In genomic region chr20:10927936-10928860, GRCh38 we compare ENCODE assay signal across 29 cellular contexts.
DNase-seq lines count a peak whose midpoint lies in the region; FAIRE-seq and TF ChIP-seq lines count a peak whose summit lies in the region.
"Had no signal": no experiment of that assay in that cellular context is flagged by ENCODE, and none has a peak within 500 bp of the region (broad histone marks: within the 10 kb centered on the region; RNA-seq: fewer than 3 reads in every experiment).

No MANE protein-coding gene starts in this region.

- no peaks in the 10 kb centered on the region for H3K9me3 Mint-ChIP-seq in osteocyte (ENCODE audit: unreplicated experiment)
- H3K9me3 Mint-ChIP-seq in activated CD4-positive, alpha-beta T cell treated with anti-CD3 and anti-CD28 coated beads, Interleukin-2, amount 10 ng/mL, durations not matched to agents 7 days and 5 days = no peaks in the 10 kb centered on the region

- peak; percentile 57 for DNase-seq in Daoy (ENCODE audit: low read depth)
- DNase-seq in RCC 7860 (ENCODE audit: low spot score) = peak; percentile 63
- DNase-seq in glomerular visceral epithelial cell (ENCODE audit: extremely low spot score) = peak; percentile 80
- no peak for DNase-seq in osteocyte (ENCODE audit: extremely low spot score, unreplicated experiment)
- DNase-seq in NCI-H345 (lab: John Stamatoyannopoulos, UW) = no peak
- no peak for DNase-seq in activated CD4-positive, alpha-beta T cell treated with anti-CD3 and anti-CD28 coated beads, Interleukin-2, amount 10 ng/mL, durations not matched to agents 7 days and 5 days
- DNase-seq in NCI-H2081 (lab: John Stamatoyannopoulos, UW) = no peak
- no peak for DNase-seq in lower leg skin (ENCODE audit: low spot score in 2 of 2)
- DNase-seq: activated CD8-positive, alpha-beta T cell treated with anti-CD3 and anti-CD28 coated beads, Interleukin-2, amount 10 ng/mL, durations not matched to agents 7 days and 5 days; activated gamma-delta T cell treated with Interleukin-2 at 50 U/mL for 16 hours; activated T-cell treated with anti-CD3 and anti-CD28 coated beads, Interleukin-2, amount 50 U/mL, for 1 hour; CD4-positive, CD25-positive, alpha-beta regulatory T cell; colonic mucosa; effector memory CD8-positive, alpha-beta T cell; HFFc6; kidney; MG63; naive thymus-derived CD8-positive, alpha-beta T cell; NCI-H2081 treated with DMSO at 0.1 percent for 48 hours; NCI-H82; ovary; stimulated activated CD4-positive, alpha-beta T cell treated with anti-CD3 and anti-CD28 coated beads, Interleukin-12 subunit alpha, Interleukin-12 subunit beta, amount 100 ng/mL, for 4 hours; stimulated activated CD4-positive, alpha-beta T cell treated with anti-CD3 and anti-CD28 coated beads, Interleukin-4, amount 100 ng/mL, for 24 hours; stimulated activated naive B cell treated with anti-CD40 and anti-IgM and Interleukin-4, amounts not matched to agents 10 μg/mL and 1 μg/mL and 100 μg/mL, for 72 hours; SW 1271 had no signal

- H3K4me1 Mint-ChIP-seq in osteocyte (ENCODE audit: unreplicated experiment) = peaks cover 55% of the 10 kb centered on the region
- no peaks in the 10 kb centered on the region for H3K4me1 Mint-ChIP-seq in activated CD4-positive, alpha-beta T cell treated with anti-CD3 and anti-CD28 coated beads, Interleukin-2, amount 10 ng/mL, durations not matched to agents 7 days and 5 days
- H3K4me1 Mint-ChIP-seq: CD4-positive, CD25-positive, alpha-beta regulatory T cell; IgD-negative memory B cell; naive thymus-derived CD8-positive, alpha-beta T cell; stimulated activated naive B cell treated with anti-CD40 and anti-IgM and Interleukin-4, amounts not matched to agents 10 μg/mL and 1 μg/mL and 100 μg/mL, for 72 hours had no signal

- H3K27me3 Mint-ChIP-seq in osteocyte (ENCODE audit: unreplicated experiment) = no peaks in the 10 kb centered on the region
- H3K27me3 Mint-ChIP-seq in activated CD4-positive, alpha-beta T cell treated with anti-CD3 and anti-CD28 coated beads, Interleukin-2, amount 10 ng/mL, durations not matched to agents 7 days and 5 days = no peaks in the 10 kb centered on the region
- H3K27me3 Mint-ChIP-seq: CD4-positive, CD25-positive, alpha-beta regulatory T cell; effector memory CD8-positive, alpha-beta T cell; IgD-negative memory B cell had no signal

- 76 to 78% methylated on average over 11 of the region's 11 CpGs for WGBS in lower leg skin, 2 donors

- no peak for TF ChIP-seq CTCF in osteocyte (IDR thresholded peaks at IDR 0.05)
- no peak for TF ChIP-seq CTCF in lower leg skin (IDR thresholded peaks at IDR 0.05)

- peak; percentile 93 for FAIRE-seq in RCC 7860 (lab: Jason Lieb, UNC)
- FAIRE-seq: kidney, urothelium cell line had no signal

- H3K27ac Mint-ChIP-seq in osteocyte (ENCODE audit: unreplicated experiment) = peak overlapping the region; percentile 62
- H3K27ac Mint-ChIP-seq in activated CD4-positive, alpha-beta T cell treated with anti-CD3 and anti-CD28 coated beads, Interleukin-2, amount 10 ng/mL, durations not matched to agents 7 days and 5 days = no peak overlapping the region
- H3K27ac Mint-ChIP-seq: activated CD8-positive, alpha-beta T cell treated with anti-CD3 and anti-CD28 coated beads, Interleukin-2, amount 10 ng/mL, durations not matched to agents 7 days and 5 days; CD4-positive, CD25-positive, alpha-beta regulatory T cell; effector memory CD8-positive, alpha-beta T cell; HFFc6; IgD-negative memory B cell; naive thymus-derived CD8-positive, alpha-beta T cell; stimulated activated naive B cell treated with anti-CD40 and anti-IgM and Interleukin-4, amounts not matched to agents 10 μg/mL and 1 μg/mL and 100 μg/mL, for 72 hours had no signal

- no peak overlapping the region for H3K4me3 Mint-ChIP-seq in osteocyte (ENCODE audit: unreplicated experiment)
- H3K4me3 Mint-ChIP-seq in activated CD4-positive, alpha-beta T cell treated with anti-CD3 and anti-CD28 coated beads, Interleukin-2, amount 10 ng/mL, durations not matched to agents 7 days and 5 days = no peak overlapping the region
- H3K4me3 Mint-ChIP-seq: activated CD8-positive, alpha-beta T cell treated with anti-CD3 and anti-CD28 coated beads, Interleukin-2, amount 10 ng/mL, durations not matched to agents 7 days and 5 days; CD4-positive, CD25-positive, alpha-beta regulatory T cell; effector memory CD8-positive, alpha-beta T cell; HFFc6; IgD-negative memory B cell; naive thymus-derived CD8-positive, alpha-beta T cell; stimulated activated naive B cell treated with anti-CD40 and anti-IgM and Interleukin-4, amounts not matched to agents 10 μg/mL and 1 μg/mL and 100 μg/mL, for 72 hours had no signal

- no peak for TF ChIP-seq POLR2A in lower leg skin (IDR thresholded peaks at IDR 0.05)

- CTCF ChIA-PET in activated CD4-positive, alpha-beta T cell treated with anti-CD3 and anti-CD28 coated beads, Interleukin-2, amount 10 ng/mL, durations not matched to agents 7 days and 5 days (lab: Charles Lee) = interaction anchor here (0.6 kb wide), 1 partner anchor 1570 kb away, joined by 3 read pairs; no protein-coding TSS in a partner anchor

- intact Hi-C loops in lower leg skin (cut with DNase I; ENCODE audit: low total_unique reads) = no loop called here

- no peaks in the 10 kb centered on the region for H3K36me3 Mint-ChIP-seq in osteocyte (ENCODE audit: unreplicated experiment)
- no peaks in the 10 kb centered on the region for H3K36me3 Mint-ChIP-seq in activated CD4-positive, alpha-beta T cell treated with anti-CD3 and anti-CD28 coated beads, Interleukin-2, amount 10 ng/mL, durations not matched to agents 7 days and 5 days (ENCODE audit: low read depth)
- H3K36me3 Mint-ChIP-seq: CD4-positive, CD25-positive, alpha-beta regulatory T cell; IgD-negative memory B cell; naive thymus-derived CD8-positive, alpha-beta T cell; stimulated activated naive B cell treated with anti-CD40 and anti-IgM and Interleukin-4, amounts not matched to agents 10 μg/mL and 1 μg/mL and 100 μg/mL, for 72 hours had no signal

- no peak overlapping the region for H3K4me3 ChIP-seq in lower leg skin (ENCODE audit: low read depth, poor library complexity, severe bottlenecking)
- H3K4me3 ChIP-seq: breast epithelium, colonic mucosa, esophagus muscularis mucosa, MG63, ovary had no signal

- POLR2A ChIA-PET in activated CD4-positive, alpha-beta T cell treated with anti-CD3 and anti-CD28 coated beads, Interleukin-2, amount 10 ng/mL, durations not matched to agents 7 days and 5 days (lab: Charles Lee) = interaction anchor here (0.6 kb wide), 1 partner anchor 440 kb away, joined by 3 read pairs; no protein-coding TSS in a partner anchor

Comparison
In these comparisons a context has a peak if more than half of its experiments do, and no peak if none do; other contexts are left out.
1. DNase-seq: peak in Daoy (single experiment), RCC 7860 (single experiment) and glomerular visceral epithelial cell (single experiment); none in osteocyte (single experiment), NCI-H345 (single experiment), activated CD4-positive, alpha-beta T cell treated with anti-CD3 and anti-CD28 coated beads, Interleukin-2, amount 10 ng/mL, durations not matched to agents 7 days and 5 days (single experiment), NCI-H2081 (0 of 2) and lower leg skin (0 of 2).